Comparison of ENCODE assay signal across 8 cellular contexts in genomic region chr22:17083811-17084540, GRCh38. TPM values are rescaled to one million over a fixed set of nuclear protein-coding genes. Genes with fewer than 3 reads are reported as not detected.
DNase-seq lines count a peak whose midpoint lies in the region; ATAC-seq and TF ChIP-seq lines count a peak whose summit lies in the region.

No MANE protein-coding gene starts in this region.

- no peaks in the 10 kb centered on the region for H3K27me3 ChIP-seq in AG04450 (ENCODE audit: control insufficient read depth, insufficient read depth, low read length)
- no peaks in the 10 kb centered on the region for H3K27me3 ChIP-seq in muscle layer of duodenum (ENCODE audit: low read depth, low read length)

- ATAC-seq in GM21717 (IDR thresholded peaks at IDR 0.05; ENCODE audit: unreplicated experiment) (no peak), HG03025 (IDR thresholded peaks at IDR 0.05; ENCODE audit: low FRiP score, unreplicated experiment) (no peak)

- H3K4me3 Mint-ChIP-seq in IgD-negative memory B cell: peak overlapping the region; percentile 87 to 97 (median 95)

- peak overlapping the region; percentile 8 to 87 (median 56) for H3K27ac Mint-ChIP-seq in IgD-negative memory B cell

- DNase-seq in AG04450 (ENCODE audit: low read depth, low spot score) (no peak), cardiac fibroblast (ENCODE audit: low read depth in 2 of 2) (no peak), NCI-H146 treated with DMSO at 0.1 percent for 48 hours (lab: John Stamatoyannopoulos, UW; ENCODE audit: unreplicated experiment) (no peak), SIG-M5 (lab: John Stamatoyannopoulos, UW) (no peak)

- H3K27me3 Mint-ChIP-seq in IgD-negative memory B cell: no peaks in the 10 kb centered on the region

- TF ChIP-seq CTCF in AG04450 (IDR thresholded peaks at IDR 0.05; ENCODE audit: low read depth, low read length): no peak
- no peak for TF ChIP-seq CTCF in cardiac fibroblast (IDR thresholded peaks at IDR 0.05; ENCODE audit: low read depth, low read length)

- peaks cover 5 to 18% of the 10 kb centered on the region in 2 donors for H3K4me1 ChIP-seq in muscle layer of duodenum (ENCODE audit: control insufficient read depth in 1 of 2, insufficient read depth in 2 of 2, low read length in 2 of 2)

- peaks cover 23 to 26% (median 24%) of the 10 kb centered on the region in 3 donors for H3K4me1 Mint-ChIP-seq in IgD-negative memory B cell

- no peaks in the 10 kb centered on the region for H3K9me3 Mint-ChIP-seq in IgD-negative memory B cell

- H3K4me3 ChIP-seq in AG04450 (ENCODE audit: low read depth, low read length) (peak overlapping the region; percentile 79), cardiac fibroblast (replicated peaks in 1 of 2; ENCODE audit: low read depth in 2 of 2, low read length in 2 of 2) (peak overlapping the region; percentile 79 to 89), muscle layer of duodenum (ENCODE audit: low read depth in 1 of 2, low read length in 2 of 2) (peak overlapping the region; percentile 60 to 89)

- H3K27ac ChIP-seq in AG04450 (ENCODE audit: low read depth, low read length) (no peak overlapping the region), muscle layer of duodenum (ENCODE audit: low read length) (no peak overlapping the region)

- H3K36me3 ChIP-seq in muscle layer of duodenum (ENCODE audit: control insufficient read depth in 1 of 2, insufficient read depth in 2 of 2, low read length in 2 of 2): no peaks in the 10 kb centered on the region

- no peaks in the 10 kb centered on the region for H3K36me3 Mint-ChIP-seq in IgD-negative memory B cell

- CTCF ChIA-PET in AG04450 (lab: Charles Lee): interaction anchor here (1.0 to 2.9 kb wide), 3 partner anchors 9 to 88 kb away, joined by 3 to 26 read pairs (median 3); no protein-coding TSS in a partner anchor

- POLR2A ChIA-PET in AG04450 (lab: Yijun Ruan, JAX): no interaction called here

- no peaks in the 10 kb centered on the region; the same call in 1 of the 2 replicates for H3K9me3 ChIP-seq in AG04450 (ENCODE audit: control insufficient read depth, insufficient read depth, low read length)
- H3K9me3 ChIP-seq in muscle layer of duodenum (ENCODE audit: control insufficient read depth in 1 of 2, low read length in 2 of 2): no peaks in the 10 kb centered on the region

RNA-seq across cellular contexts. Expression of gene IL17RA, which starts 0.8 kb away (rescaled TPM):
- polyA plus RNA-seq in AG04450 (2011; rRNA removed) (20.3 and 22.3 TPM in 2 replicates), IgD-negative memory B cell (13.5 TPM)
- 12.5 and 16.9 TPM in 2 replicates for polyA minus RNA-seq in AG04450 (2011; rRNA and poly(A)+ RNA removed)

RNA-seq across cellular contexts. Expression of gene TMEM121B, which starts 37.2 kb away (rescaled TPM):
- polyA plus RNA-seq in AG04450 (2011; rRNA removed): 0.05 and 0.06 TPM in 2 replicates
- polyA minus RNA-seq in AG04450 (2011; rRNA and poly(A)+ RNA removed): 0.05 and 0.13 TPM in 2 replicates
- polyA plus RNA-seq in IgD-negative memory B cell: not detected
